ENCODE assay signal across 8 cellular contexts in the genomic region with DNA sequence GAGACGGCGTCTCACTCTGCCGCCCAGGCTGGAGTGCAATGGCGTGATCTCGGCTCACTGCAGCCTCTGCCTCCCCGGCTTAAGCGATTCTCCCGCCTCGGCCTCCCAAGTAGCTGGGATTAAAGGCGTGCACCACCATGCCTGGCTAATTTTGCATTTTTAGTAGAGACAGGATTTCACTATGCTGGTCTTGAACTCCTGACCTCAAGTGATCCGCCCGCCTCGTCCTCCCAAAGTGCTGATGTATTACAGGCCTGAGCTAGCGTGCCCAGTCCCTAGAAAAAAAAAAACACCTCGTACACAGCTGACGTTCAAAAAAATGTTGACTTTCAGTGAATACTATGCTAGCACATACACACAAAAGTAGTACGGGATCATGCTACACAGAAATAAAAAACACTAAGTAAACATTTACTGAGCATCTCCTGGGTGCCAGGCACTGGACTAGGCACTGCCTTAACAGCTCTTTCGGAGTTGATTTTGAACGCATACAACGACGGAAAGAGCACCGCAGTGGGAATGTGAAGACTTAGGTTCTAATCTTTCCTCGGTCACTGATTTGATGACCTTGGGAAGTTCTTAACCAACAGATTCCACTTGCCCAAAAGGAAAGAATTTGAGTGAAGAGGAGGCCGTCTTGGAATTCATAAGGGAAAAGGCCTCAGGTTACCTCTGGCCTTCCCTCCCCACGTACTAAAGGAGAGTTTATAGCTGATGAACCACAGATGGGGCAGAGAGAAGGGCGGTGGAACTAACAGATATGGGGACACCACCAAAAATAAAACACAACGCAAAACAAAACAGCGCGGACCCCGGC. TPM values are rescaled to one million over a fixed set of nuclear protein-coding genes. Genes with fewer than 3 reads are reported as not detected.
A peak's percentile ranks its signal among the peaks of the same experiment; 100 is the strongest.
DNase-seq lines count a peak whose midpoint lies in the region; ATAC-seq, FAIRE-seq and TF ChIP-seq lines count a peak whose summit lies in the region.

No MANE protein-coding gene starts in this region.

- TF ChIP-seq CTCF in esophagus squamous epithelium (IDR thresholded peaks at IDR 0.05) (no peak), pancreas (IDR thresholded peaks at IDR 0.05) (no peak)

- H3K36me3 Mint-ChIP-seq in activated CD4-positive, alpha-beta T cell treated with anti-CD3 and anti-CD28 coated beads for 36 hours (ENCODE audit: low read depth) = peaks cover 12% of the 10 kb centered on the region

- peaks cover 17% of the 10 kb centered on the region for H3K4me1 Mint-ChIP-seq in activated CD4-positive, alpha-beta T cell treated with anti-CD3 and anti-CD28 coated beads for 36 hours

- TF ChIP-seq POLR2A in esophagus squamous epithelium (IDR thresholded peaks at IDR 0.05) = no peak

- peak overlapping the region; percentile 99 for H3K27ac Mint-ChIP-seq in activated CD4-positive, alpha-beta T cell treated with anti-CD3 and anti-CD28 coated beads for 36 hours

- 45 to 53% methylated on average over 22 of the region's 30 CpGs for WGBS in esophagus squamous epithelium, 2 donors
- 42 to 47% methylated on average over 30 of the region's 30 CpGs for WGBS in pancreas, 2 donors

- H3K27me3 ChIP-seq in esophagus squamous epithelium (no peaks in the 10 kb centered on the region), pancreas (no peaks in the 10 kb centered on the region)

- H3K9me3 Mint-ChIP-seq in activated CD4-positive, alpha-beta T cell treated with anti-CD3 and anti-CD28 coated beads for 36 hours (ENCODE audit: low read depth) = no peaks in the 10 kb centered on the region

- CTCF ChIA-PET in activated CD4-positive, alpha-beta T cell treated with anti-CD3 and anti-CD28 coated beads for 36 hours (lab: Charles Lee) = interaction anchor here (0.6 to 1.3 kb wide), 3 partner anchors 73 to 217 kb away, joined by 3 to 5 read pairs (median 3); no protein-coding TSS in a partner anchor

- H3K27ac ChIP-seq in esophagus squamous epithelium (peak overlapping the region; percentile 98 to 99 (median 98)), pancreas (peak overlapping the region; percentile 98 to 100 (median 98))

- POLR2A ChIA-PET in activated CD4-positive, alpha-beta T cell treated with anti-CD3 and anti-CD28 coated beads for 36 hours (lab: Charles Lee) = interaction anchor here (1.0 kb wide), 1 partner anchor 73 kb away, joined by 4 read pairs; no protein-coding TSS in a partner anchor

- ATAC-seq in activated CD4-positive, alpha-beta T cell treated with anti-CD3 and anti-CD28 coated beads for 36 hours = no peak
- ATAC-seq in SK-N-SH treated with all-trans-retinoic acid at 6 μM for 48 hours (no peak; the same call in 2 of the 3 replicates), pancreas (no peak), HG03175 (IDR thresholded peaks at IDR 0.05; ENCODE audit: unreplicated experiment) (no peak)

- H3K4me3 Mint-ChIP-seq in activated CD4-positive, alpha-beta T cell treated with anti-CD3 and anti-CD28 coated beads for 36 hours = peak overlapping the region; percentile 86

- H3K4me3 ChIP-seq in esophagus squamous epithelium (peak overlapping the region; percentile 77 to 93 (median 82)), pancreas (peak overlapping the region; percentile 48 to 68 (median 66))

- peak; percentile 21 for DNase-seq in activated CD4-positive, alpha-beta T cell treated with anti-CD3 and anti-CD28 coated beads for 36 hours
- DNase-seq in activated CD4-positive, alpha-beta T cell treated with anti-CD3 and anti-CD28 coated beads for 1 hour = no peak
- DNase-seq in esophagus squamous epithelium (lab: John Stamatoyannopoulos, UW) (no peak), pancreas (peak in 1 of 6 donors; percentile 15), NOMO-1 treated with DMSO at 0.1 percent for 48 hours (lab: John Stamatoyannopoulos, UW; ENCODE audit: unreplicated experiment) (no peak), DMS79 treated with DMSO at 0.1 percent for 48 hours (lab: John Stamatoyannopoulos, UW) (no peak)

- H3K27me3 Mint-ChIP-seq in activated CD4-positive, alpha-beta T cell treated with anti-CD3 and anti-CD28 coated beads for 36 hours = no peaks in the 10 kb centered on the region

- H3K9me3 ChIP-seq in esophagus squamous epithelium (no peaks in the 10 kb centered on the region), pancreas (no peaks in the 10 kb centered on the region)

- H3K36me3 ChIP-seq in esophagus squamous epithelium = peaks cover 0 to 18% (median 0%) of the 10 kb centered on the region in 3 donors
- H3K36me3 ChIP-seq in pancreas = peaks cover 0 to 15% (median 6%) of the 10 kb centered on the region in 3 donors

- H3K4me1 ChIP-seq in esophagus squamous epithelium = peaks cover 0 to 23% (median 0%) of the 10 kb centered on the region in 3 donors
- H3K4me1 ChIP-seq in pancreas = peaks cover 0 to 12% (median 6%) of the 10 kb centered on the region in 3 donors

- no peak for FAIRE-seq in pancreas (lab: Jason Lieb, UNC)

- intact Hi-C loops in activated CD4-positive, alpha-beta T cell treated with anti-CD3 and anti-CD28 coated beads for 36 hours (cut with DNase I, micrococcal nuclease) = loop anchor here (1.0 to 5.0 kb wide), 14 partner anchors 50 to 1272 kb away; a partner anchor contains a TSS
- intact Hi-C loops in esophagus squamous epithelium (cut with DNase I) (no loop called here), pancreas (cut with DNase I) (loop anchor here in 1 of 3 donors (10.0 kb wide), 1 partner anchor 164 kb away; no protein-coding TSS in a partner anchor)

TF ChIP-seq in SK-N-SH treated with all-trans-retinoic acid at 6 μM for 48 hours, 23 proteins besides CTCF, POLR2A, EP300 and RAD21:
- 0 out of 2 replicates have a peak, but pooled peaks have one; percentile 25 for TF ChIP-seq ZNF70 (CRISPR knock-in tag; IDR thresholded peaks at IDR 0.05)
- TF ChIP-seq ZFP3 (CRISPR knock-in tag; IDR thresholded peaks at IDR 0.05) = no peak
- TF ChIP-seq ESRRG (CRISPR knock-in tag; IDR thresholded peaks at IDR 0.05) = 0 out of 2 replicates have a peak, but pooled peaks have one; percentile 55

RNA-seq across cellular contexts. Expression of a gene that starts 1.1 kb away (rescaled TPM):
- 1 to 10 TPM; 5.9 to 6.6 TPM for total RNA-seq in activated CD4-positive, alpha-beta T cell treated with anti-CD3 and anti-CD28 coated beads for 36 hours
- total RNA-seq in esophagus squamous epithelium (1 to 10 TPM; 2.1 to 4.6 (median 4.2) TPM), pancreas (1 to 10 TPM; 1.9 to 4.7 (median 3.2) TPM)
- 1 to 10 TPM; 1.8 to 3.6 TPM for polyA plus RNA-seq in pancreas

RNA-seq across cellular contexts. Expression of a gene that starts 50.7 kb away (rescaled TPM):
- 10 to 100 TPM; 59.5 to 92.8 TPM for total RNA-seq in activated CD4-positive, alpha-beta T cell treated with anti-CD3 and anti-CD28 coated beads for 36 hours
- total RNA-seq in esophagus squamous epithelium (10 to 100 TPM; 14.8 to 48.3 (median 34.3) TPM), pancreas (10 to 100 TPM in 3 of 6 donors, 1 to 10 TPM in 3; 4.7 to 19.0 (median 10.2) TPM)
- 10 to 100 TPM in 1 of 2 donors, 1 to 10 TPM in 1; 9.1 to 29.4 TPM for polyA plus RNA-seq in pancreas
